In genomic region chr10:69973678-69974077, GRCh38 we compare ENCODE assay signal across 22 cellular contexts.
"Had no signal": no experiment of that assay in that cellular context is flagged by ENCODE, and none has a peak within 500 bp of the region (broad histone marks: within the 10 kb centered on the region; RNA-seq: fewer than 3 reads in every experiment).

No MANE protein-coding gene starts in this region.

- H3K4me3 ChIP-seq: breast epithelium, right lobe of liver, testis, uterus had no signal

- H3K36me3 ChIP-seq: breast epithelium, neutrophil, right lobe of liver, uterus, WERI-Rb-1 had no signal

- H3K4me1 ChIP-seq: breast epithelium, foreskin keratinocyte, right lobe of liver, testis, uterus had no signal

- DNase-seq: activated CD4-positive, alpha-beta memory T cell treated with anti-CD3 and anti-CD28 coated beads, Interleukin-2, amount 10 ng/mL, durations not matched to agents 7 days and 5 days; activated CD4-positive, alpha-beta T cell treated with anti-CD3 and anti-CD28 coated beads, Interleukin-2, amount 10 ng/mL, durations not matched to agents 7 days and 5 days; activated CD8-positive, alpha-beta memory T cell treated with anti-CD3 and anti-CD28 coated beads, Interleukin-2, amount 50 U/mL, for 48 hours; activated gamma-delta T cell treated with Interleukin-2 at 50 U/mL for 16 hours; activated naive CD4-positive, alpha-beta T cell treated with anti-CD3 and anti-CD28 coated beads, Interleukin-2, amount 50 U/mL, for 16 hours; activated T-cell treated with anti-CD3 and anti-CD28 coated beads, Interleukin-2, amount 50 U/mL, for 24 hours; amygdala; central memory CD4-positive, alpha-beta T cell; foreskin keratinocyte; left cardiac atrium; mammary epithelial cell; naive B cell; nephron progenitor cell; right lobe of liver; stimulated activated CD4-positive, alpha-beta T cell treated with anti-CD3 and anti-CD28 coated beads, Interleukin-4, amount 100 ng/mL, for 1 hour; stimulated activated naive CD8-positive, alpha-beta T cell treated with anti-CD3 and anti-CD28 coated beads, Interleukin-15, Interleukin-2, amounts not matched to agents 100 U/mL and 50 U/mL, for 24 hours; testis; trophoblast cell; uterus; WERI-Rb-1 had no signal

- H3K27ac ChIP-seq: breast epithelium, foreskin keratinocyte, neutrophil, right lobe of liver, testis, uterus had no signal

- H3K27me3 ChIP-seq: breast epithelium, right lobe of liver, testis, uterus had no signal

- H3K9me3 ChIP-seq: breast epithelium, neutrophil, right lobe of liver, testis, uterus had no signal
